ENCODE assay signal across 3 cellular contexts in the genomic region with DNA sequence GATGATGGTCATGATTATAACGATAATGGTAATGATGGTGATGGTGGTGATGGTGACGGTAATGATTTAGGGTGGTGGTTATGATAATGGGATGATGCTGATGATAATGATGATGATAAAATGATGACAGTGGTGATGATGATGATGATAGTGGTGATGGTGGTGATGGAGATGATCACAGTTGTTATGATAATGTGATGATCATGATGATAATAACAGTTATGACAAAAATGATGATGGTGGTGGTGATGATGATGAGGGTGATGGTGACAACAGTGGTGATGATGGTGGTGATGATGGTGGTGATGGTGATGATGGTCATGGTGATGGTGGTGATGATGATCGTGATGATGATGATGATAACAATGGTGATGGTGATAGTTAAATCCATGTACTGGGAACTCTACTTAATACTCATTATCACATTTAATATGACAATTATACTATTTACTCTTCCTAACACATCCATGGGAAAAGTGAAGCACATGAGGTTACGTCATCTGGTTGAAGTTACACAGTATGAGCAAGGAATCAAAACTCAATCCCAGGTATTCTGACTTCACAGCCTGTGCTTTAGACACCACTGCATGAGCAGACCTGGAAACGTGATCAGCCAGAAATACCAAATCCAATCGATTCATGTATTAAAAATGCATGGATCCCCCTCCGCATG.
TF ChIP-seq lines count a peak whose summit lies in the region.

No MANE protein-coding gene starts in this region.

TF ChIP-seq in GM12891, 5 proteins besides CTCF, POLR2A, EP300 and RAD21:
- no peak for TF ChIP-seq TAF1 (IDR thresholded peaks at IDR 0.05; ENCODE audit: low read depth, low read length)
- TF ChIP-seq SPI1 (IDR thresholded peaks at IDR 0.05; ENCODE audit: low read depth, low read length): no peak
- TF ChIP-seq POU2F2 (IDR thresholded peaks at IDR 0.05; ENCODE audit: low read depth, low read length): no peak
- no peak for TF ChIP-seq POLR2AphosphoS5 (IDR thresholded peaks at IDR 0.05; ENCODE audit: low read depth, low read length)
- no peak for TF ChIP-seq PAX5 (IDR thresholded peaks at IDR 0.05; ENCODE audit: insufficient read depth, low read length, severe bottlenecking)

TF ChIP-seq in HEK293, 187 proteins besides CTCF, POLR2A, EP300 and RAD21:
- 0 out of 2 replicates have a peak, but pooled peaks have one; percentile 10 for TF ChIP-seq YY2 (tag by site-specific recombination; IDR thresholded peaks at IDR 0.05)
- peak; percentile 90 for TF ChIP-seq ZNF513 (tag by site-specific recombination; IDR thresholded peaks at IDR 0.05)
- TF ChIP-seq, protein P1, sequence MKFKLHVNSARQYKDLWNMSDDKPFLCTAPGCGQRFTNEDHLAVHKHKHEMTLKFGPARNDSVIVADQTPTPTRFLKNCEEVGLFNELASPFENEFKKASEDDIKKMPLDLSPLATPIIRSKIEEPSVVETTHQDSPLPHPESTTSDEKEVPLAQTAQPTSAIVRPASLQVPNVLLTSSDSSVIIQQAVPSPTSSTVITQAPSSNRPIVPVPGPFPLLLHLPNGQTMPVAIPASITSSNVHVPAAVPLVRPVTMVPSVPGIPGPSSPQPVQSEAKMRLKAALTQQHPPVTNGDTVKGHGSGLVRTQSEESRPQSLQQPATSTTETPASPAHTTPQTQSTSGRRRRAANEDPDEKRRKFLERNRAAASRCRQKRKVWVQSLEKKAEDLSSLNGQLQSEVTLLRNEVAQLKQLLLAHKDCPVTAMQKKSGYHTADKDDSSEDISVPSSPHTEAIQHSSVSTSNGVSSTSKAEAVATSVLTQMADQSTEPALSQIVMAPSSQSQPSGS (tag by site-specific recombination; IDR thresholded peaks at IDR 0.05; ENCODE audit: low read depth): peak; percentile 21; the same call in 1 of the 2 replicates
- TF ChIP-seq ZNF658 (tag by site-specific recombination; IDR thresholded peaks at IDR 0.05): peak; percentile 42; the same call in 1 of the 2 replicates
- TF ChIP-seq, protein P2, sequence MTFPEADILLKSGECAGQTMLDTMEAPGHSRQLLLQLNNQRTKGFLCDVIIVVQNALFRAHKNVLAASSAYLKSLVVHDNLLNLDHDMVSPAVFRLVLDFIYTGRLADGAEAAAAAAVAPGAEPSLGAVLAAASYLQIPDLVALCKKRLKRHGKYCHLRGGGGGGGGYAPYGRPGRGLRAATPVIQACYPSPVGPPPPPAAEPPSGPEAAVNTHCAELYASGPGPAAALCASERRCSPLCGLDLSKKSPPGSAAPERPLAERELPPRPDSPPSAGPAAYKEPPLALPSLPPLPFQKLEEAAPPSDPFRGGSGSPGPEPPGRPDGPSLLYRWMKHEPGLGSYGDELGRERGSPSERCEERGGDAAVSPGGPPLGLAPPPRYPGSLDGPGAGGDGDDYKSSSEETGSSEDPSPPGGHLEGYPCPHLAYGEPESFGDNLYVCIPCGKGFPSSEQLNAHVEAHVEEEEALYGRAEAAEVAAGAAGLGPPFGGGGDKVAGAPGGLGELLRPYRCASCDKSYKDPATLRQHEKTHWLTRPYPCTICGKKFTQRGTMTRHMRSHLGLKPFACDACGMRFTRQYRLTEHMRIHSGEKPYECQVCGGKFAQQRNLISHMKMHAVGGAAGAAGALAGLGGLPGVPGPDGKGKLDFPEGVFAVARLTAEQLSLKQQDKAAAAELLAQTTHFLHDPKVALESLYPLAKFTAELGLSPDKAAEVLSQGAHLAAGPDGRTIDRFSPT (tag by site-specific recombination; IDR thresholded peaks at IDR 0.05): no peak
- peak; percentile 89 for TF ChIP-seq ZNF148 (tag by site-specific recombination; IDR thresholded peaks at IDR 0.05; ENCODE audit: borderline replicate concordance)

TF ChIP-seq in H1, 55 proteins besides CTCF, POLR2A, EP300 and RAD21:
- no peak for TF ChIP-seq BRCA1 (IDR thresholded peaks at IDR 0.05; ENCODE audit: low read depth, low read length)
- no peak for TF ChIP-seq CREB1 (IDR thresholded peaks at IDR 0.05)
- no peak for TF ChIP-seq PHF8 (conservative IDR thresholded peaks at IDR 0.05; ENCODE audit: low read depth, low read length)
- TF ChIP-seq POLR2AphosphoS5 (IDR thresholded peaks at IDR 0.05; ENCODE audit: low read depth, low read length): no peak
- TF ChIP-seq JUN (IDR thresholded peaks at IDR 0.05; ENCODE audit: low read depth, low read length): no peak
- no peak for TF ChIP-seq YY1 (IDR thresholded peaks at IDR 0.05; ENCODE audit: low read depth, low read length)
- no peak for TF ChIP-seq TEAD4 (IDR thresholded peaks at IDR 0.05; ENCODE audit: low read depth, low read length)
